In the genomic region with DNA sequence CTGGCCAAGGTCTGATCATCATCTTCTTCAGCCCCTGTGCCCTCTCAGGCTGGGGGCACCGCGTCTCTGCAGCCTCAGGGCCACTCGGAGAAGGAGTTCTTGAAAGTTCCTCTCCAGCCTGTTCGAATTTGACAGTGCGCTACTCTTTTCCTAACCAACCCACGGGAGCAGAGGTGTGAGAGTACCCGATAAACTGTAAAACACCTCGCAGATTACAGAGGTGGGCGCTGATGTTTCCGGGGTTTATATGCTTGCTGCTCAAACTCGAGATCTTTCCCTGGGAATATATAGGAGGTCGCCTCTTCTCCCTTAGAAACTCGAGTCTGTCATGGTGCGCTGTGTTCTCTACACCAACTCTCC, we compare ENCODE assay signal across 8 cellular contexts. TPM values are rescaled to one million over a fixed set of nuclear protein-coding genes. Genes with fewer than 3 reads are reported as not detected.
A peak's percentile ranks its signal among the peaks of the same experiment; 100 is the strongest.
DNase-seq lines count a peak whose midpoint lies in the region; ATAC-seq, FAIRE-seq and TF ChIP-seq lines count a peak whose summit lies in the region.

No MANE protein-coding gene starts in this region.

- H3K9me3 ChIP-seq in hepatocyte (ENCODE audit: low read depth): no peaks in the 10 kb centered on the region

- H3K79me2 ChIP-seq in hepatocyte: peaks cover 28% of the 10 kb centered on the region

- no peaks in the 10 kb centered on the region for H4K20me1 ChIP-seq in hepatocyte (ENCODE audit: insufficient read depth, poor library complexity, severe bottlenecking)

- TF ChIP-seq CTCF in hepatocyte (IDR thresholded peaks at IDR 0.05; ENCODE audit: poor library complexity): no peak

- H3K27me3 ChIP-seq in hepatocyte: no peaks in the 10 kb centered on the region

- DNase-seq in GM12891 (ENCODE audit: insufficient read length, low spot score): no peak
- no peak for DNase-seq in activated T-helper 2 cell treated with anti-CD3 and anti-CD28 coated beads, Interferon-gamma antibody, Interleukin-2, Interleukin-4, amounts not matched to agents 10 μg/mL and 5 μg/mL and 100 μg/mL, durations not matched to agents 14 hours and 24 hours and 36 hours (ENCODE audit: low spot score)
- DNase-seq in hepatocyte (ENCODE audit: low spot score): peak; percentile 19
- DNase-seq in NCI-H1930 (lab: John Stamatoyannopoulos, UW): no peak
- DNase-seq in NCI-H510A treated with DMSO at 0.1 percent for 48 hours (lab: John Stamatoyannopoulos, UW): no peak
- DNase-seq in SKM-1 (lab: John Stamatoyannopoulos, UW; ENCODE audit: unreplicated experiment): no peak

- H3K9me2 ChIP-seq in hepatocyte (replicated peaks; ENCODE audit: insufficient read depth): no peaks in the 10 kb centered on the region

- no peaks in the 10 kb centered on the region for H3K9me3 Mint-ChIP-seq in activated T-helper 2 cell treated with anti-CD3 and anti-CD28 coated beads, Interferon-gamma antibody, Interleukin-2, Interleukin-4, amounts not matched to agents 10 μg/mL and 5 μg/mL and 100 μg/mL, durations not matched to agents 14 hours and 24 hours and 36 hours

- ATAC-seq in HG02852 (IDR thresholded peaks at IDR 0.05; ENCODE audit: unreplicated experiment): peak; percentile 21

- peak overlapping the region; percentile 86 for H3K4me2 ChIP-seq in hepatocyte

- peak overlapping the region; percentile 96 for H3K27ac ChIP-seq in hepatocyte
- peak overlapping the region; percentile 56 to 96 (median 89) for H3K27ac ChIP-seq in skin epidermis

- peak overlapping the region; percentile 79 for H3K4me3 ChIP-seq in hepatocyte
- peak overlapping the region; percentile 69 to 91 (median 70) for H3K4me3 ChIP-seq in skin epidermis

- intact Hi-C loops in activated T-helper 2 cell treated with anti-CD3 and anti-CD28 coated beads, Interferon-gamma antibody, Interleukin-2, Interleukin-4, amounts not matched to agents 10 μg/mL and 5 μg/mL and 100 μg/mL, durations not matched to agents 14 hours and 24 hours and 36 hours (cut with micrococcal nuclease): loop anchor here (1.0 kb wide), 2 partner anchors 58 to 107 kb away; partner anchors contain the start of gene ZBED5

- peaks cover 8% of the 10 kb centered on the region for H3K4me1 ChIP-seq in hepatocyte (ENCODE audit: insufficient read depth)

- peak overlapping the region; percentile 86 for H3K27ac Mint-ChIP-seq in activated T-helper 2 cell treated with anti-CD3 and anti-CD28 coated beads, Interferon-gamma antibody, Interleukin-2, Interleukin-4, amounts not matched to agents 10 μg/mL and 5 μg/mL and 100 μg/mL, durations not matched to agents 14 hours and 24 hours and 36 hours

- peak overlapping the region; percentile 74 for H2AFZ ChIP-seq in hepatocyte

- 1% methylated on average over 14 of the region's 14 CpGs for WGBS in hepatocyte (ENCODE audit: low lambda C conversion rate, missing lambda C conversion rate)

- H3K4me1 Mint-ChIP-seq in activated T-helper 2 cell treated with anti-CD3 and anti-CD28 coated beads, Interferon-gamma antibody, Interleukin-2, Interleukin-4, amounts not matched to agents 10 μg/mL and 5 μg/mL and 100 μg/mL, durations not matched to agents 14 hours and 24 hours and 36 hours (ENCODE audit: low read depth): peaks cover 32% of the 10 kb centered on the region

- H3K27me3 Mint-ChIP-seq in activated T-helper 2 cell treated with anti-CD3 and anti-CD28 coated beads, Interferon-gamma antibody, Interleukin-2, Interleukin-4, amounts not matched to agents 10 μg/mL and 5 μg/mL and 100 μg/mL, durations not matched to agents 14 hours and 24 hours and 36 hours (ENCODE audit: low read depth): no peaks in the 10 kb centered on the region

- peaks cover 29% of the 10 kb centered on the region for H3K36me3 Mint-ChIP-seq in activated T-helper 2 cell treated with anti-CD3 and anti-CD28 coated beads, Interferon-gamma antibody, Interleukin-2, Interleukin-4, amounts not matched to agents 10 μg/mL and 5 μg/mL and 100 μg/mL, durations not matched to agents 14 hours and 24 hours and 36 hours (ENCODE audit: low read depth)

- TF ChIP-seq POLR2A in GM12891 (IDR thresholded peaks at IDR 0.05; ENCODE audit: low read depth, low read length): no peak

- peak overlapping the region; percentile 92 for H3K4me3 Mint-ChIP-seq in activated T-helper 2 cell treated with anti-CD3 and anti-CD28 coated beads, Interferon-gamma antibody, Interleukin-2, Interleukin-4, amounts not matched to agents 10 μg/mL and 5 μg/mL and 100 μg/mL, durations not matched to agents 14 hours and 24 hours and 36 hours (ENCODE audit: low read depth)

- peak; percentile 28 for FAIRE-seq in GM12891 (lab: Jason Lieb, UNC)

- H3K36me3 ChIP-seq in hepatocyte (replicated peaks; ENCODE audit: insufficient read depth, low read depth): no peaks in the 10 kb centered on the region

TF ChIP-seq in GM12891, 5 proteins besides CTCF, POLR2A, EP300 and RAD21:
- TF ChIP-seq SPI1 (IDR thresholded peaks at IDR 0.05; ENCODE audit: low read depth, low read length) (no peak), POU2F2 (IDR thresholded peaks at IDR 0.05; ENCODE audit: low read depth, low read length) (no peak)

RNA-seq across cellular contexts. Expression of gene CTR9, which starts 0.5 kb away (rescaled TPM):
- polyA plus RNA-seq in GM12891 (2012; ENCODE audit: low read depth, missing spikeins): 23.8 TPM
- total RNA-seq in activated T-helper 2 cell treated with anti-CD3 and anti-CD28 coated beads, Interferon-gamma antibody, Interleukin-2, Interleukin-4, amounts not matched to agents 10 μg/mL and 5 μg/mL and 100 μg/mL, durations not matched to agents 14 hours and 24 hours and 36 hours: 41.5 and 43.5 TPM in 2 replicates
- 28.0 and 29.1 TPM in 2 replicates for total RNA-seq in hepatocyte
- 23.6 and 24.4 TPM in 2 replicates for polyA plus RNA-seq in hepatocyte

RNA-seq across cellular contexts. Expression of gene EIF4G2, which starts 57.2 kb away (rescaled TPM):
- 304 TPM for polyA plus RNA-seq in GM12891 (2012; ENCODE audit: low read depth, missing spikeins)
- total RNA-seq in activated T-helper 2 cell treated with anti-CD3 and anti-CD28 coated beads, Interferon-gamma antibody, Interleukin-2, Interleukin-4, amounts not matched to agents 10 μg/mL and 5 μg/mL and 100 μg/mL, durations not matched to agents 14 hours and 24 hours and 36 hours: 1,057 and 1,120 TPM in 2 replicates
- total RNA-seq in hepatocyte: 605 and 638 TPM in 2 replicates
- 452 and 503 TPM in 2 replicates for polyA plus RNA-seq in hepatocyte

RNA-seq across cellular contexts. Expression of gene IRAG1, which starts 58.0 kb away (rescaled TPM):
- polyA plus RNA-seq in GM12891 (2012; ENCODE audit: low read depth, missing spikeins): 0.01 TPM
- not detected in 2 replicates for total RNA-seq in activated T-helper 2 cell treated with anti-CD3 and anti-CD28 coated beads, Interferon-gamma antibody, Interleukin-2, Interleukin-4, amounts not matched to agents 10 μg/mL and 5 μg/mL and 100 μg/mL, durations not matched to agents 14 hours and 24 hours and 36 hours
- 5.7 and 7.1 TPM in 2 replicates for total RNA-seq in hepatocyte
- polyA plus RNA-seq in hepatocyte: 3.1 and 3.2 TPM in 2 replicates
